8 cellular contexts compared by ENCODE assay signal in genomic region chr22:37244114-37244921, GRCh38. TPM values are rescaled to one million over a fixed set of nuclear protein-coding genes. Genes with fewer than 3 reads are reported as not detected.
DNase-seq lines count a peak whose midpoint lies in the region; ATAC-seq and TF ChIP-seq lines count a peak whose summit lies in the region.

Gene RAC2, minus strand, starts transcription at chr22:37244269. Its CDS starts 121 bp downstream, at chr22:37244148.

- H3K27ac Mint-ChIP-seq in type B pancreatic cell = no peak within 1 kb of the TSS

- H3K9me3 ChIP-seq in adipocyte (ENCODE audit: control insufficient read depth, low read length) = no peaks in the 10 kb centered on the region

- no peaks in the 10 kb centered on the region for H3K36me3 ChIP-seq in adipocyte (ENCODE audit: control insufficient read depth, insufficient read depth, low read length, severe bottlenecking)

- H3K4me3 ChIP-seq in adipocyte (ENCODE audit: low read length) = peak within 1 kb of the TSS; percentile 65

- no peaks in the 10 kb centered on the region for H3K27me3 ChIP-seq in adipocyte (replicated peaks; ENCODE audit: control insufficient read depth, insufficient read depth, low read length)

- peaks cover 8% of the 10 kb centered on the region for H3K4me1 ChIP-seq in adipocyte (ENCODE audit: control insufficient read depth, insufficient read depth, low read length)

- no peak for TF ChIP-seq CTCF in type B pancreatic cell (conservative IDR thresholded peaks at IDR 0.05)

- no peaks in the 10 kb centered on the region for H3K36me3 Mint-ChIP-seq in type B pancreatic cell

- peaks cover 4% of the 10 kb centered on the region for H3K4me1 Mint-ChIP-seq in type B pancreatic cell (ENCODE audit: unreplicated experiment)

- peaks cover 3% of the 10 kb centered on the region for H3K27me3 Mint-ChIP-seq in type B pancreatic cell

- ATAC-seq in GM18909 (IDR thresholded peaks at IDR 0.05; ENCODE audit: poor library complexity, unreplicated experiment) (peak; percentile 49), HG03439 (IDR thresholded peaks at IDR 0.05; ENCODE audit: unreplicated experiment) (peak; percentile 44)

- DNase-seq in A172 (ENCODE audit: low spot score) (peak; percentile 65), adipocyte (ENCODE audit: low read depth) (no peak), iPS-NIHi7 (ENCODE audit: extremely low spot score) (peak; percentile 72), type B pancreatic cell (ENCODE audit: extremely low spot score, unreplicated experiment) (no peak)
- DNase-seq in stimulated activated CD4-positive, alpha-beta T cell treated with anti-CD3 and anti-CD28 coated beads, Interleukin-2, amount 100 ng/mL, for 4 hours (ENCODE audit: low read depth) = peak; percentile 86

- intact Hi-C loops in T-helper 2 cell treated with Interferon-gamma antibody and Interleukin-4, amounts not matched to agents 100 ng/mL and 5 ng/mL, for 36 hours (cut with micrococcal nuclease) = loop anchor here (1.0 to 10.0 kb wide), 7 partner anchors 16 to 433 kb away; partner anchors contain the start of genes GGA1, LGALS1 and MFNG

- no peak within 1 kb of the TSS for H3K4me3 Mint-ChIP-seq in type B pancreatic cell

- H3K9me3 Mint-ChIP-seq in type B pancreatic cell = no peaks in the 10 kb centered on the region

- H3K9ac ChIP-seq in adipocyte (ENCODE audit: low read length) = peak within 1 kb of the TSS; percentile 37

RNA-seq across cellular contexts. Expression of gene RAC2, which starts in this region (rescaled TPM):
- 51.7 and 60.2 TPM in 2 replicates for total RNA-seq in A172 (2014; rRNA removed; shearing (Covaris generic))
- 806 and 809 TPM in 2 replicates for total RNA-seq in T-helper 2 cell treated with Interferon-gamma antibody and Interleukin-4, amounts not matched to agents 100 ng/mL and 5 ng/mL, for 36 hours
- total RNA-seq in type B pancreatic cell (ENCODE audit: low replicate concordance) = 0.24 and 1.2 TPM in 2 replicates

Comparison
In these comparisons a context has a peak if more than half of its experiments do, and no peak if none do; other contexts are left out.
1. RNA of gene RAC2 (total RNA-seq): 806 to 809 TPM in T-helper 2 cell treated with Interferon-gamma antibody and Interleukin-4, amounts not matched to agents 100 ng/mL and 5 ng/mL, for 36 hours and 51.7 to 60.2 TPM in A172; 0.24 to 1.2 TPM in type B pancreatic cell; every median in the first group is over 10 times any median in the second.
2. RNA of gene RAC2 (total RNA-seq): 806 to 809 TPM in T-helper 2 cell treated with Interferon-gamma antibody and Interleukin-4, amounts not matched to agents 100 ng/mL and 5 ng/mL, for 36 hours; 51.7 to 60.2 TPM in A172; every median in the first group is over 10 times any median in the second.
3. DNase-seq: peak in A172 (single experiment), iPS-NIHi7 (single experiment) and stimulated activated CD4-positive, alpha-beta T cell treated with anti-CD3 and anti-CD28 coated beads, Interleukin-2, amount 100 ng/mL, for 4 hours (single experiment); none in adipocyte (single experiment) and type B pancreatic cell (single experiment).